Comparison of ENCODE assay signal across 20 cellular contexts in the genomic region with DNA sequence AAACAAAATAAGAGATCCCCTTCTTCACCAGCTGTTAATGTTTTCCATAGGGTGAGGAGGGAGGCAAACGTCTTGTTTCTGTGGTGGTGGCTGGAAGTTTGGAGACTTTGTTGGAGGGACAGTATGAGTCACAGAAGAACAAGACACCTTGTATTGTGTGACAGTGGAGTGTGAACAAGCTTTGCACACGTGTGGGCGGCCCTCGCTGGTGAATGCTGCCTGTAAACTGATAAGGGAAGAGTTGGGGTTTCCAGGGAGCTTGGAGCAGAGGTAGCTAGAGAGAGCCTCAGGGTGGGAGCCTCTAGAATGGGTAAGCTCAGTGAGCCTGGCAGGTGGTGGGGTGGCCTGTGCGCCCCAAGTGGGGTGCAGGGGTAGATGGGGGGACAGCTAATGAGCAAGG.
DNase-seq lines count a peak whose midpoint lies in the region; ATAC-seq lines count a peak whose summit lies in the region.
"Had no signal": no experiment of that assay in that cellular context is flagged by ENCODE, and none has a peak within 500 bp of the region (broad histone marks: within the 10 kb centered on the region; RNA-seq: fewer than 3 reads in every experiment).

No MANE protein-coding gene starts in this region.

- ATAC-seq in activated CD4-positive, alpha-beta T cell treated with anti-CD3 and anti-CD28 coated beads for 36 hours = peak; percentile 31
- ATAC-seq: left cardiac atrium, Right ventricle myocardium inferior had no signal

- no peaks in the 10 kb centered on the region for H3K36me3 Mint-ChIP-seq in activated CD4-positive, alpha-beta T cell treated with anti-CD3 and anti-CD28 coated beads for 36 hours (ENCODE audit: low read depth)
- peaks cover 3% of the 10 kb centered on the region for H3K36me3 Mint-ChIP-seq in activated naive CD8-positive, alpha-beta T cell

- no peaks in the 10 kb centered on the region for H3K9me3 Mint-ChIP-seq in activated CD4-positive, alpha-beta T cell treated with anti-CD3 and anti-CD28 coated beads for 36 hours (ENCODE audit: low read depth)
- no peaks in the 10 kb centered on the region for H3K9me3 Mint-ChIP-seq in activated naive CD8-positive, alpha-beta T cell (ENCODE audit: low read depth)

- H3K27ac Mint-ChIP-seq in activated CD4-positive, alpha-beta T cell treated with anti-CD3 and anti-CD28 coated beads for 36 hours = peak overlapping the region; percentile 88
- H3K27ac Mint-ChIP-seq in activated naive CD8-positive, alpha-beta T cell = peak overlapping the region; percentile 31

- CTCF ChIA-PET in activated CD4-positive, alpha-beta T cell treated with anti-CD3 and anti-CD28 coated beads for 36 hours (lab: Charles Lee) = interaction anchor here (0.5 to 2.0 kb wide), 4 partner anchors 11 to 304 kb away, joined by 3 to 5 read pairs (median 4); no protein-coding TSS in a partner anchor

- H3K4me3 Mint-ChIP-seq in activated CD4-positive, alpha-beta T cell treated with anti-CD3 and anti-CD28 coated beads for 36 hours = no peak overlapping the region
- H3K4me3 Mint-ChIP-seq in activated naive CD8-positive, alpha-beta T cell = no peak overlapping the region

- H3K4me1 Mint-ChIP-seq in activated CD4-positive, alpha-beta T cell treated with anti-CD3 and anti-CD28 coated beads for 36 hours = peaks cover 49% of the 10 kb centered on the region
- H3K4me1 Mint-ChIP-seq in activated naive CD8-positive, alpha-beta T cell (ENCODE audit: low read depth) = peaks cover 24% of the 10 kb centered on the region

- no peaks in the 10 kb centered on the region for H3K27me3 Mint-ChIP-seq in activated CD4-positive, alpha-beta T cell treated with anti-CD3 and anti-CD28 coated beads for 36 hours
- no peaks in the 10 kb centered on the region for H3K27me3 Mint-ChIP-seq in activated naive CD8-positive, alpha-beta T cell

- intact Hi-C loops in activated CD4-positive, alpha-beta T cell treated with anti-CD3 and anti-CD28 coated beads for 36 hours (cut with DNase I, micrococcal nuclease) = no loop called here

- POLR2A ChIA-PET in activated CD4-positive, alpha-beta T cell treated with anti-CD3 and anti-CD28 coated beads for 36 hours (lab: Charles Lee) = interaction anchor here (0.6 to 1.3 kb wide), 4 partner anchors 15 to 297 kb away, joined by 3 to 8 read pairs (median 3); no protein-coding TSS in a partner anchor

- DNase-seq in activated CD4-positive, alpha-beta T cell treated with anti-CD3 and anti-CD28 coated beads for 36 hours = peak; percentile 74
- DNase-seq in activated CD4-positive, alpha-beta T cell treated with anti-CD3 and anti-CD28 coated beads for 1 hour = no peak
- DNase-seq in SW480 (ENCODE audit: low spot score) (peak; percentile 11), DMS79 treated with DMSO at 0.1 percent for 48 hours (lab: John Stamatoyannopoulos, UW) (no peak), EL (no peak)
- peak in 2 of 3 donors; percentile 29 to 39 for DNase-seq in stimulated activated CD4-positive, alpha-beta T cell treated with anti-CD3 and anti-CD28 coated beads, TNF-alpha, amount 100 ng/mL, for 48 hours (ENCODE audit: low read depth in 3 of 3)
- DNase-seq in NK-92 treated with Interleukin-12 subunit alpha and Interleukin-12 subunit beta, amount 100 ng/mL, for 24 hours (lab: John Stamatoyannopoulos, UW) = no peak
- DNase-seq: 8988T; activated CD4-positive, CD25-positive, alpha-beta regulatory T cell treated with anti-CD3 and anti-CD28 coated beads, Interleukin-2, amount 50 U/mL, for 72 hours; activated effector memory CD4-positive, alpha-beta T cell treated with anti-CD3 and anti-CD28 coated beads, Interleukin-2, amount 50 U/mL, for 16 hours; DMS 273 treated with DMSO at 0.1 percent for 48 hours; foreskin fibroblast; GOT3; KG1; left cardiac atrium; NCI-H2029 treated with DMSO at 0.1 percent for 48 hours; NCI-H524 treated with DMSO at 0.1 percent for 48 hours; retina had no signal

Comparison
In these comparisons a context has a peak if more than half of its experiments do, and no peak if none do; other contexts are left out.
1. DNase-seq: peak in activated CD4-positive, alpha-beta T cell treated with anti-CD3 and anti-CD28 coated beads for 36 hours (single experiment), SW480 (single experiment) and stimulated activated CD4-positive, alpha-beta T cell treated with anti-CD3 and anti-CD28 coated beads, TNF-alpha, amount 100 ng/mL, for 48 hours (2 of 3); none in activated CD4-positive, alpha-beta T cell treated with anti-CD3 and anti-CD28 coated beads for 1 hour (single experiment), NK-92 treated with Interleukin-12 subunit alpha and Interleukin-12 subunit beta, amount 100 ng/mL, for 24 hours (single experiment), DMS79 treated with DMSO at 0.1 percent for 48 hours (single experiment) and EL (single experiment).